1 cellular context compared by ENCODE assay signal in genomic region chr4:102566426-102566825, GRCh38.
TF ChIP-seq lines count a peak whose summit lies in the region.

No MANE protein-coding gene starts in this region.

TF ChIP-seq in GM12878, 131 proteins besides CTCF, POLR2A, EP300 and RAD21 (continued from another document):
- TF ChIP-seq ZBTB40 (IDR thresholded peaks at IDR 0.05; ENCODE audit: borderline replicate concordance): no peak
- no peak for TF ChIP-seq BCL3 (IDR thresholded peaks at IDR 0.05; ENCODE audit: borderline replicate concordance, insufficient read depth, low read depth, low read length, poor library complexity, severe bottlenecking)
- no peak for TF ChIP-seq STAT3 (IDR thresholded peaks at IDR 0.05; ENCODE audit: low read depth, low read length)
- no peak for TF ChIP-seq PKNOX1 (IDR thresholded peaks at IDR 0.05)
- no peak for TF ChIP-seq HDAC6 (IDR thresholded peaks at IDR 0.05; ENCODE audit: unreplicated experiment)
- TF ChIP-seq NR2F1 (conservative IDR thresholded peaks at IDR 0.05): no peak
- no peak for TF ChIP-seq TCF7 (IDR thresholded peaks at IDR 0.05; ENCODE audit: borderline replicate concordance)
- no peak for TF ChIP-seq KAT2A (conservative IDR thresholded peaks at IDR 0.05; ENCODE audit: control insufficient read depth, low read depth, low read length)
- no peak for TF ChIP-seq ZBTB11 (CRISPR knock-in tag; IDR thresholded peaks at IDR 0.05)
- TF ChIP-seq BACH1 (IDR thresholded peaks at IDR 0.05; ENCODE audit: borderline replicate concordance): no peak
- TF ChIP-seq JUNB (IDR thresholded peaks at IDR 0.05): no peak
TF ChIP-seq in GM12878: peak in this region for 0.
